ENCODE assay signal across 23 cellular contexts in genomic region chr2:107358362-107358761, GRCh38.
"Had no signal": no experiment of that assay in that cellular context is flagged by ENCODE, and none has a peak within 500 bp of the region (broad histone marks: within the 10 kb centered on the region; RNA-seq: fewer than 3 reads in every experiment).

No MANE protein-coding gene starts in this region.

- ATAC-seq: activated CD4-positive, alpha-beta T cell treated with anti-CD3 and anti-CD28 coated beads for 36 hours; activated T-cell treated with anti-CD3 and anti-CD28 coated beads, Interleukin-2, amount 50 U/mL, for 4 hours; left lobe of liver; lower lobe of right lung; naive thymus-derived CD4-positive, alpha-beta T cell; stimulated activated effector memory CD8-positive, alpha-beta T cell treated with anti-CD3 and anti-CD28 coated beads, Interleukin-12 subunit alpha, Interleukin-12 subunit beta, amount 100 ng/mL, for 72 hours had no signal

- H3K36me3 ChIP-seq: lower lobe of right lung, ovary, prostate gland, right atrium auricular region, stomach, suprapubic skin, transverse colon, uterus had no signal

- H3K27me3 ChIP-seq: ovary, right atrium auricular region, stomach, suprapubic skin, transverse colon, uterus had no signal

- H3K27ac ChIP-seq: lower lobe of right lung, ovary, prostate gland, right atrium auricular region, stomach, suprapubic skin, transverse colon, uterus had no signal

- H3K4me1 ChIP-seq: lower lobe of right lung, prostate gland, right atrium auricular region, stomach, suprapubic skin, transverse colon, uterus had no signal

- H3K4me3 ChIP-seq: lower lobe of right lung, ovary, prostate gland, right atrium auricular region, stomach, suprapubic skin, transverse colon, uterus had no signal

- DNase-seq: activated CD4-positive, alpha-beta T cell treated with anti-CD3 and anti-CD28 coated beads for 36 hours; activated CD4-positive, alpha-beta T cell treated with anti-CD3 and anti-CD28 coated beads, Interleukin-2, amount 50 U/mL, for 4 hours; activated CD8-positive, alpha-beta memory T cell treated with anti-CD3 and anti-CD28 coated beads for 24 hours; activated CD8-positive, alpha-beta memory T cell treated with anti-CD3 and anti-CD28 coated beads, Interleukin-2, amount 50 U/mL, for 4 hours; activated naive CD4-positive, alpha-beta T cell; activated T-cell treated with anti-CD3 and anti-CD28 coated beads, Interleukin-2, amount 50 U/mL, for 4 hours; central memory CD4-positive, alpha-beta T cell; dermis blood vessel endothelial cell; effector CD8-positive, alpha-beta T cell; erythroblast; hypothalamus; lower lobe of right lung; naive thymus-derived CD4-positive, alpha-beta T cell; ovary; stomach; T-helper 9 cell; transverse colon; uterus had no signal
